In the genomic region with DNA sequence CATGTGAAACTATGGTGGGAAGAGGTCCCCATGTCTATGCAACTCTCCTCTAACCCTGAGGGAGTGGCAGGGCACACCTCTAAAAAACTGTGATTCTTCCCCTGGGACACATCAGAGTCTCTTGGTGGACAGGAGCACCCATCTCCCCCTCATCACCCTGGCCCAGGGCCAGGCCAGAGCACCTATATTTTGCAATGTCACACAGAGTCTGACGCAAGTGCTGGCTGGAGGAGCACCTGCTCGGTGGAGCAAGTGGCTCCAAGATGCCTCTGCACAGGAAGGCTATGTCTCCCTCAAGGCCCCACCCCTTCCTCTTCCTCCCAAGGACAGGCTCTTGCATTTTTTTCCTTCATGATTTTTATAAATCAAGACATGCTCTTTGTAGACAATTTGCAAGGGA, we compare ENCODE assay signal across 11 cellular contexts. TPM values are rescaled to one million over a fixed set of nuclear protein-coding genes. Genes with fewer than 3 reads are reported as not detected.
A peak's percentile ranks its signal among the peaks of the same experiment; 100 is the strongest.
DNase-seq lines count a peak whose midpoint lies in the region; ATAC-seq and TF ChIP-seq lines count a peak whose summit lies in the region.
"Had no signal": no experiment of that assay in that cellular context is flagged by ENCODE, and none has a peak within 500 bp of the region (broad histone marks: within the 10 kb centered on the region; RNA-seq: fewer than 3 reads in every experiment).

No MANE protein-coding gene starts in this region.

- no peaks in the 10 kb centered on the region for H3K9me2 ChIP-seq in MM.1S (replicated peaks; ENCODE audit: insufficient read depth, low read length)

- H3K36me3 Mint-ChIP-seq in MCF 10A (ENCODE audit: insufficient read depth, unreplicated experiment), result peaks cover 87% of the 10 kb centered on the region
- peaks cover 16% of the 10 kb centered on the region for H3K36me3 Mint-ChIP-seq in type B pancreatic cell

- H3K27ac ChIP-seq in breast epithelium, result peak overlapping the region in 1 of 2 donors; percentile 0
- peak overlapping the region; percentile 92 for H3K27ac ChIP-seq in MM.1S (ENCODE audit: low read length)
- peak overlapping the region in 1 of 2 donors; percentile 23 for H3K27ac ChIP-seq in coronary artery
- peak overlapping the region in 2 of 4 donors; percentile 23 to 35 for H3K27ac ChIP-seq in esophagus squamous epithelium

- H3K27ac Mint-ChIP-seq in MCF 10A (ENCODE audit: low read depth, unreplicated experiment), result no peak overlapping the region
- peak overlapping the region; percentile 46 for H3K27ac Mint-ChIP-seq in type B pancreatic cell

- 28 to 41% methylated on average over 2 of the region's 2 CpGs for WGBS in esophagus squamous epithelium, 2 donors

- H3K4me1 Mint-ChIP-seq in MCF 10A (ENCODE audit: insufficient read depth, unreplicated experiment), result peaks cover 32% of the 10 kb centered on the region
- H3K4me1 Mint-ChIP-seq in type B pancreatic cell (ENCODE audit: unreplicated experiment), result peaks cover 5% of the 10 kb centered on the region

- no TSS peak for BruUV-seq in MCF 10A (replicated peaks; lab: Mats Ljungman, UMichigan)

- H3K4me3 Mint-ChIP-seq in MCF 10A (ENCODE audit: unreplicated experiment), result no peak overlapping the region
- H3K4me3 Mint-ChIP-seq in type B pancreatic cell, result no peak overlapping the region

- no peaks in the 10 kb centered on the region for H3K4me1 ChIP-seq in breast epithelium
- H3K4me1 ChIP-seq in MM.1S (ENCODE audit: low read length), result peaks cover 89% of the 10 kb centered on the region
- H3K4me1 ChIP-seq in esophagus squamous epithelium, result peaks cover 25 to 72% (median 47%) of the 10 kb centered on the region in 3 donors

- H3K27me3 Mint-ChIP-seq in MCF 10A (ENCODE audit: insufficient read depth, unreplicated experiment), result no peaks in the 10 kb centered on the region
- no peaks in the 10 kb centered on the region for H3K27me3 Mint-ChIP-seq in type B pancreatic cell

- peaks cover 100% of the 10 kb centered on the region for H3K79me2 ChIP-seq in MM.1S (ENCODE audit: low read length)

- H3F3A ChIP-seq in MM.1S (ENCODE audit: insufficient read depth, low read length), result peaks cover 98% of the 10 kb centered on the region

- CTCF ChIA-PET in MCF 10A (lab: Yijun Ruan, JAX), result no interaction called here

- peak overlapping the region; percentile 72 for H3K9ac ChIP-seq in MM.1S (ENCODE audit: low read length)

- H3K4me2 ChIP-seq in MM.1S (ENCODE audit: low read depth, low read length), result peak overlapping the region; percentile 66

- TF ChIP-seq POLR2A in breast epithelium (IDR thresholded peaks at IDR 0.05), result no peak
- no peak for TF ChIP-seq POLR2A in esophagus squamous epithelium (IDR thresholded peaks at IDR 0.05)

- H3K9me3 Mint-ChIP-seq in MCF 10A (ENCODE audit: unreplicated experiment) (no peaks in the 10 kb centered on the region), type B pancreatic cell (no peaks in the 10 kb centered on the region)

- H3K27me3 ChIP-seq in breast epithelium (no peaks in the 10 kb centered on the region), MM.1S (replicated peaks; ENCODE audit: insufficient read depth, low read length) (no peaks in the 10 kb centered on the region), esophagus squamous epithelium (no peaks in the 10 kb centered on the region)

- peak; percentile 61 for DNase-seq in MCF 10A (ENCODE audit: unreplicated experiment)
- DNase-seq in breast epithelium (ENCODE audit: low spot score in 2 of 2), result no peak
- peak; percentile 69 for DNase-seq in MM.1S
- DNase-seq in coronary artery (ENCODE audit: low spot score), result peak; percentile 64
- DNase-seq in type B pancreatic cell (ENCODE audit: extremely low spot score, unreplicated experiment), result no peak
- DNase-seq in esophagus squamous epithelium (lab: John Stamatoyannopoulos, UW), result no peak
- no peak for DNase-seq in superior temporal gyrus (ENCODE audit: extremely low spot score)
- DNase-seq: COR-L47, foreskin melanocyte, GM23248 had no signal

- H2AFZ ChIP-seq in MM.1S (ENCODE audit: low read length), result no peak overlapping the region
- H2AFZ ChIP-seq: GM23248 had no signal

- H3K9me3 ChIP-seq in breast epithelium, result no peaks in the 10 kb centered on the region
- H3K9me3 ChIP-seq in MM.1S (replicated peaks; ENCODE audit: insufficient read depth, low read length), result no peaks in the 10 kb centered on the region
- no peaks in the 10 kb centered on the region for H3K9me3 ChIP-seq in esophagus squamous epithelium

- POLR2A ChIA-PET in MCF 10A (lab: Yijun Ruan, JAX), result interaction anchor here (0.7 kb wide), 1 partner anchor 12 kb away, joined by 3 read pairs; no protein-coding TSS in a partner anchor

- TF ChIP-seq CTCF in MCF 10A (IDR thresholded peaks at IDR 0.05; ENCODE audit: unreplicated experiment), result no peak
- no peak for TF ChIP-seq CTCF in breast epithelium (IDR thresholded peaks at IDR 0.05)
- no peak for TF ChIP-seq CTCF in MM.1S (IDR thresholded peaks at IDR 0.05; ENCODE audit: low read length)
- TF ChIP-seq CTCF in coronary artery (IDR thresholded peaks at IDR 0.05), result no peak
- TF ChIP-seq CTCF in type B pancreatic cell (conservative IDR thresholded peaks at IDR 0.05), result no peak
- no peak for TF ChIP-seq CTCF in esophagus squamous epithelium (IDR thresholded peaks at IDR 0.05)

- H3K36me3 ChIP-seq in breast epithelium, result no peaks in the 10 kb centered on the region
- peaks cover 29% of the 10 kb centered on the region for H3K36me3 ChIP-seq in MM.1S (replicated peaks; ENCODE audit: insufficient read depth, low read length)
- H3K36me3 ChIP-seq in esophagus squamous epithelium, result peaks cover 8 to 99% (median 19%) of the 10 kb centered on the region in 3 donors

- H4K20me1 ChIP-seq in MM.1S (ENCODE audit: insufficient read depth, low read length), result peaks cover 41% of the 10 kb centered on the region

- H3K4me3 ChIP-seq in breast epithelium, result no peak overlapping the region
- H3K4me3 ChIP-seq in MM.1S (ENCODE audit: low read length), result peak overlapping the region; percentile 39; the same call in 1 of the 2 replicates
- no peak overlapping the region for H3K4me3 ChIP-seq in coronary artery
- no peak overlapping the region for H3K4me3 ChIP-seq in esophagus squamous epithelium
- H3K4me3 ChIP-seq: GM23248 had no signal

- ATAC-seq in HG03432 (IDR thresholded peaks at IDR 0.05; ENCODE audit: unreplicated experiment), result no peak

- intact Hi-C loops in MCF 10A (cut with micrococcal nuclease) (no loop called here), breast epithelium (cut with DNase I; ENCODE audit: low total_unique reads) (no loop called here), esophagus squamous epithelium (cut with DNase I) (no loop called here)

RNA-seq across cellular contexts. Expression of a gene that starts 13.3 kb away (rescaled TPM):
- total RNA-seq in MCF 10A (2022) (1.9 and 5.8 TPM in 2 replicates), breast epithelium (10 to 100 TPM; 16.4 to 68.3 (median 18.7) TPM), type B pancreatic cell (ENCODE audit: low replicate concordance) (23.8 and 44.0 TPM in 2 replicates), esophagus squamous epithelium (10 to 100 TPM; 13.7 to 22.9 (median 17.0) TPM)

Comparison
In these comparisons a context has a peak if more than half of its experiments do, and no peak if none do; other contexts are left out.
1. DNase-seq: peak in MCF 10A (single experiment), MM.1S (single experiment) and coronary artery (single experiment); none in breast epithelium (0 of 2), type B pancreatic cell (single experiment), esophagus squamous epithelium (single experiment) and superior temporal gyrus (single experiment).